1 cellular context compared by ENCODE assay signal in genomic region chr1:184745110-184745509, GRCh38.
TF ChIP-seq lines count a peak whose summit lies in the region.

No MANE protein-coding gene starts in this region.

TF ChIP-seq in GM12878, 131 proteins besides CTCF, POLR2A, EP300 and RAD21:
- no peak for TF ChIP-seq CHD4 (IDR thresholded peaks at IDR 0.05)
- TF ChIP-seq EED (IDR thresholded peaks at IDR 0.05; ENCODE audit: low read depth), result no peak
- no peak for TF ChIP-seq ZBTB40 (IDR thresholded peaks at IDR 0.05; ENCODE audit: borderline replicate concordance)
- no peak for TF ChIP-seq TCF3 (IDR thresholded peaks at IDR 0.05; ENCODE audit: borderline replicate concordance, insufficient read depth, low read depth, low read length)
- no peak for TF ChIP-seq SMC3 (IDR thresholded peaks at IDR 0.05; ENCODE audit: borderline replicate concordance, low read length)
- no peak for TF ChIP-seq JUNB (IDR thresholded peaks at IDR 0.05)
- no peak for TF ChIP-seq SMAD1 (IDR thresholded peaks at IDR 0.05; ENCODE audit: low read depth, partially characterized antibody)
- no peak for TF ChIP-seq EZH2 (IDR thresholded peaks at IDR 0.05; ENCODE audit: borderline replicate concordance, control insufficient read depth, low read depth, low read length)
